In the genomic region with DNA sequence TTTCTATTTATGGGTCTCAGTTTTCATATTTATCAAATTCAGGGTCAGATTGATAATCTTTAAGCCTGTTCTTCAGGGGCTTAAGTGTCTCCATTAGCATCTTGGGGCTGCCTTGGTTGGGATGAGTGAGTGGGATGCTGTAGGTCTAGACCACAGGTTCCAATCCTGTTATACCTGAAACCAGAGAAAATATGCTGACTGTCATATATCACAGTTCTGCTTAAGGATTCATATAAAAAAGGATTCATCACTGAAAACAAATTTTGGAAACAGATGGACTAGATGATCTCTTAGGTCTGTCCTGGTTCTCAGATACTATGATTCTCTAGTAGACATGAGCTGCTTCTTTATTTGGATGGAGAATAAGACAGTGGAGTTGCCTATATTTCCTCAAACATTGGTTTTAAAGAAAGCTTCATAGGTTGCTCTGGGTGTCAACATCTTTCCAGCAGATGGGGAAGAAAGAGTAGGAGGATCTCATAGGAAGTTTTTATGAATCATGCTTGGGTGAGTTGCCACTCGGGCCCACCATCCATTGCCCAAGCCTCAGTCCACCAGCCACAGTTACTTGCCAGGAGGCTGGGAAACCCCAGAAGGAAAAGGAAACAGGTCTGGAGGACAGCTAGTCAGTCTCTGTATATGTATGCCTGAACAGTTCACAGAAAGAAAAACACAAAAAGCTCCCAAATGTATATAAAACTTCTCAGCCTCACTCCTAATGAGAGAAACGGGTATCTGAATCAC, we compare ENCODE assay signal across 1 cellular context.
TF ChIP-seq lines count a peak whose summit lies in the region.

No MANE protein-coding gene starts in this region.

TF ChIP-seq in H1, 55 proteins besides CTCF, POLR2A, EP300 and RAD21:
- TF ChIP-seq CREB1 (IDR thresholded peaks at IDR 0.05), result no peak
- TF ChIP-seq CTBP2 (IDR thresholded peaks at IDR 0.05; ENCODE audit: borderline replicate concordance, insufficient read depth, insufficient read length, low read length), result no peak
- TF ChIP-seq, protein P1, sequence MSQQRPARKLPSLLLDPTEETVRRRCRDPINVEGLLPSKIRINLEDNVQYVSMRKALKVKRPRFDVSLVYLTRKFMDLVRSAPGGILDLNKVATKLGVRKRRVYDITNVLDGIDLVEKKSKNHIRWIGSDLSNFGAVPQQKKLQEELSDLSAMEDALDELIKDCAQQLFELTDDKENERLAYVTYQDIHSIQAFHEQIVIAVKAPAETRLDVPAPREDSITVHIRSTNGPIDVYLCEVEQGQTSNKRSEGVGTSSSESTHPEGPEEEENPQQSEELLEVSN (IDR thresholded peaks at IDR 0.05), result no peak
- no peak for TF ChIP-seq PHF8 (conservative IDR thresholded peaks at IDR 0.05; ENCODE audit: low read depth, low read length)
- no peak for TF ChIP-seq RBBP5 (IDR thresholded peaks at IDR 0.05; ENCODE audit: borderline replicate concordance, low read depth, low read length)
- TF ChIP-seq, protein P2, sequence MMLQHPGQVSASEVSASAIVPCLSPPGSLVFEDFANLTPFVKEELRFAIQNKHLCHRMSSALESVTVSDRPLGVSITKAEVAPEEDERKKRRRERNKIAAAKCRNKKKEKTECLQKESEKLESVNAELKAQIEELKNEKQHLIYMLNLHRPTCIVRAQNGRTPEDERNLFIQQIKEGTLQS (IDR thresholded peaks at IDR 0.05; ENCODE audit: insufficient read depth, low read depth, low read length), result no peak
- TF ChIP-seq SP4 (IDR thresholded peaks at IDR 0.05; ENCODE audit: low read length), result no peak
- TF ChIP-seq GTF2F1 (IDR thresholded peaks at IDR 0.05; ENCODE audit: borderline replicate concordance, low read depth, low read length), result no peak
